ENCODE assay signal across 7 cellular contexts in genomic region chr12:6944381-6945186, GRCh38. TPM values are rescaled to one million over a fixed set of nuclear protein-coding genes. Genes with fewer than 3 reads are reported as not detected.
DNase-seq lines count a peak whose midpoint lies in the region; ATAC-seq, FAIRE-seq and TF ChIP-seq lines count a peak whose summit lies in the region.

No MANE protein-coding gene starts in this region.

- H3K4me3 ChIP-seq in body of pancreas (peak overlapping the region; percentile 54 to 81), iPS DF 6.9 (ENCODE audit: low read length) (peak overlapping the region; percentile 78), sigmoid colon (peak overlapping the region; percentile 52 to 76 (median 70))

- no peaks in the 10 kb centered on the region for H3K9me3 ChIP-seq in body of pancreas
- H3K9me3 ChIP-seq in iPS DF 6.9 (ENCODE audit: control insufficient read depth, insufficient read depth, low read length): no peaks in the 10 kb centered on the region
- no peaks in the 10 kb centered on the region for H3K9me3 ChIP-seq in sigmoid colon

- TF ChIP-seq POLR2A in GM18505 (IDR thresholded peaks at IDR 0.05; ENCODE audit: borderline replicate concordance, extremely low read depth, insufficient read depth, insufficient read length): no peak
- peak in 1 of 3 donors; percentile 63 for TF ChIP-seq POLR2A in body of pancreas (IDR thresholded peaks at IDR 0.05)
- no peak for TF ChIP-seq POLR2A in sigmoid colon (IDR thresholded peaks at IDR 0.05)

- FAIRE-seq in TTC549 (lab: Jason Lieb, UNC): peak; percentile 54

- no peaks in the 10 kb centered on the region for H3K27me3 ChIP-seq in body of pancreas
- H3K27me3 ChIP-seq in iPS DF 6.9 (ENCODE audit: control insufficient read depth, insufficient read depth, low read length): no peaks in the 10 kb centered on the region
- no peaks in the 10 kb centered on the region for H3K27me3 ChIP-seq in sigmoid colon

- WGBS in body of pancreas, 2 donors: 2% methylated on average over 17 to 48 of the region's 48 CpGs
- no CpG with 5 or more reads among the region's 48 CpGs for WGBS in iPS DF 6.9 (ENCODE audit: insufficient coverage, insufficient read length)
- 2 to 3% methylated on average over 48 of the region's 48 CpGs for WGBS in sigmoid colon, 2 donors

- TF ChIP-seq EP300 in sigmoid colon (IDR thresholded peaks at IDR 0.05): no peak

- ATAC-seq in GM18505 (IDR thresholded peaks at IDR 0.05; ENCODE audit: unreplicated experiment) (peak; percentile 37), HG02973 (IDR thresholded peaks at IDR 0.05; ENCODE audit: unreplicated experiment) (peak; percentile 36), body of pancreas (peak; percentile 61)

- H3K4me1 ChIP-seq in body of pancreas: peaks cover 40% of the 10 kb centered on the region
- peaks cover 4% of the 10 kb centered on the region for H3K4me1 ChIP-seq in iPS DF 6.9 (ENCODE audit: control insufficient read depth, insufficient read depth, low read length)
- H3K4me1 ChIP-seq in sigmoid colon: peaks cover 0 to 55% (median 43%) of the 10 kb centered on the region in 4 donors

- intact Hi-C loops in body of pancreas (cut with DNase I): no loop called here
- intact Hi-C loops in sigmoid colon (cut with DNase I): loop anchor here (1.0 to 2.0 kb wide), 3 partner anchors 21 to 168 kb away; partner anchors contain the start of gene LPCAT3

- TF ChIP-seq CTCF in body of pancreas (IDR thresholded peaks at IDR 0.05): peak; percentile 69 to 99 (median 96)
- TF ChIP-seq CTCF in sigmoid colon (IDR thresholded peaks at IDR 0.05): peak; percentile 77 to 97 (median 89)

- H3K27ac ChIP-seq in body of pancreas (peak overlapping the region; percentile 89 to 98 (median 93)), iPS DF 6.9 (ENCODE audit: low read length) (peak overlapping the region; percentile 1), sigmoid colon (peak overlapping the region; percentile 92 to 99 (median 96))

- DNase-seq in NCI-H2081 treated with DMSO at 0.1 percent for 48 hours (lab: John Stamatoyannopoulos, UW) (peak; percentile 88), body of pancreas (peak; percentile 93 to 95 (median 94)), iPS DF 6.9 (ENCODE audit: low read depth, low spot score) (peak; percentile 89), sigmoid colon (peak; percentile 98)

- no peaks in the 10 kb centered on the region for H3K36me3 ChIP-seq in body of pancreas (replicated peaks in 1 of 2; ENCODE audit: insufficient read depth in 1 of 2, low read depth in 2 of 2)
- peaks cover 7% of the 10 kb centered on the region; the same call in 1 of the 2 replicates for H3K36me3 ChIP-seq in iPS DF 6.9 (ENCODE audit: control insufficient read depth, insufficient read depth, low read length)
- peaks cover 5 to 38% (median 12%) of the 10 kb centered on the region in 4 donors for H3K36me3 ChIP-seq in sigmoid colon

RNA-seq across cellular contexts. Expression of gene C12orf57, which starts 0.8 kb away (rescaled TPM):
- 100 to 1,000 TPM; 219 to 302 TPM for total RNA-seq in body of pancreas
- 100 to 1,000 TPM; 465 to 697 (median 652) TPM for total RNA-seq in sigmoid colon
- polyA plus RNA-seq in sigmoid colon: 100 to 1,000 TPM; 305 to 810 (median 418) TPM

RNA-seq across cellular contexts. Expression of gene RNU7-1, which starts 1.0 kb away (rescaled TPM):
- not detected for total RNA-seq in body of pancreas
- total RNA-seq in sigmoid colon: not detected
- not detected for polyA plus RNA-seq in sigmoid colon

RNA-seq across cellular contexts. Expression of gene PTPN6, which starts 6.6 kb away (rescaled TPM):
- total RNA-seq in body of pancreas (10 to 100 TPM; 18.4 to 19.4 TPM), sigmoid colon (10 to 100 TPM in 3 of 4 donors, 1 to 10 TPM in 1; 5.3 to 13.6 (median 11.8) TPM)
- polyA plus RNA-seq in sigmoid colon: 10 to 100 TPM; 42.1 to 92.4 (median 67.3) TPM

RNA-seq across cellular contexts. Expression of gene ATN1, which starts 16.8 kb away (rescaled TPM):
- 10 to 100 TPM; 36.1 to 86.7 TPM for total RNA-seq in body of pancreas
- 100 to 1,000 TPM in 1 of 4 donors, 10 to 100 TPM in 3; 46.4 to 138 (median 60.3) TPM for total RNA-seq in sigmoid colon
- 10 to 100 TPM; 30.1 to 78.8 (median 33.0) TPM for polyA plus RNA-seq in sigmoid colon

RNA-seq across cellular contexts. Expression of gene PHB2, which starts 25.9 kb away (rescaled TPM):
- total RNA-seq in body of pancreas (100 to 1,000 TPM in 1 of 2 donors, 10 to 100 TPM in 1; 83.4 to 125 TPM), sigmoid colon (100 to 1,000 TPM; 211 to 327 (median 285) TPM)
- polyA plus RNA-seq in sigmoid colon: 100 to 1,000 TPM; 180 to 283 (median 184) TPM

Comparison
In these comparisons a context has a peak if more than half of its experiments do, and no peak if none do; other contexts are left out.
1. Peak in every context shown above with its lines: DNase-seq, ATAC-seq, H3K4me3 ChIP-seq and H3K27ac ChIP-seq.
2. H3K27ac ChIP-seq: peak in every context shown above with its lines; median percentile 96 in sigmoid colon; 93 in body of pancreas; 1 in iPS DF 6.9.